8 cellular contexts compared by ENCODE assay signal in the genomic region with DNA sequence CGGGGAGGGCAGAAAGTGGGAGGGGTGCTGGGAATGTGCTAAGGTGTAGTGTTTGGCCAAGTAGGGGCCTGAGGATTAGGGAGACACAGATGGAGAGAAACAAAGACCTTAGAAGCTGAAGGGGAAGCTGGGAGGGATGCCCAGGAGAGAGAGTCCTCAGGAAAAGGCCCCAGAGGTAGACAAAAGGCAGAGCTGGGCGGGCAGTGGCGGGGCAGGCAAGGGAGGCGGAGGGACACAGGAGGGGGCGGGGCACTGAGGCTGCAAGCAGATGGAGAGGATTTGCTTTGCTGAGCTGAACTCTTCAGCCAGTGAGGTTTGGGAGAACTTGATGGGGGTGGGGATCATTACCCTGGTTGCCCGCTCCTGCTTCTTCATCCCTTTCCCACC. TPM values are rescaled to one million over a fixed set of nuclear protein-coding genes. Genes with fewer than 3 reads are reported as not detected.
A peak's percentile ranks its signal among the peaks of the same experiment; 100 is the strongest.
DNase-seq lines count a peak whose midpoint lies in the region; ATAC-seq and TF ChIP-seq lines count a peak whose summit lies in the region.

No MANE protein-coding gene starts in this region.

- intact Hi-C loops in activated CD4-positive, alpha-beta T cell treated with anti-CD3 and anti-CD28 coated beads, Interleukin-2, amount 10 ng/mL, durations not matched to agents 24 days and 14 days (cut with micrococcal nuclease) = loop anchor here (5.0 kb wide), 1 partner anchor 58 kb away; a partner anchor contains a TSS
- intact Hi-C loops in right cardiac atrium (cut with DNase I) = no loop called here
- intact Hi-C loops in testis (cut with DNase I; ENCODE audit: low total_unique reads) = no loop called here

- no peaks in the 10 kb centered on the region for H3K27me3 ChIP-seq in WERI-Rb-1 (ENCODE audit: insufficient read depth, low read depth, severe bottlenecking)
- H3K27me3 ChIP-seq in right cardiac atrium (ENCODE audit: control insufficient read depth, insufficient read depth) = no peaks in the 10 kb centered on the region
- H3K27me3 ChIP-seq in testis = no peaks in the 10 kb centered on the region

- peaks cover 6% of the 10 kb centered on the region for H3K27me3 Mint-ChIP-seq in activated CD4-positive, alpha-beta T cell treated with anti-CD3 and anti-CD28 coated beads, Interleukin-2, amount 10 ng/mL, durations not matched to agents 24 days and 14 days

- H3K27ac Mint-ChIP-seq in activated CD4-positive, alpha-beta T cell treated with anti-CD3 and anti-CD28 coated beads, Interleukin-2, amount 10 ng/mL, durations not matched to agents 24 days and 14 days = peak overlapping the region; percentile 5

- H3K36me3 ChIP-seq in WERI-Rb-1 (peaks cover 47% of the 10 kb centered on the region), testis (ENCODE audit: low read depth, missing control alignments) (no peaks in the 10 kb centered on the region)

- H3K36me3 Mint-ChIP-seq in activated CD4-positive, alpha-beta T cell treated with anti-CD3 and anti-CD28 coated beads, Interleukin-2, amount 10 ng/mL, durations not matched to agents 24 days and 14 days (ENCODE audit: low read depth) = peaks cover 36% of the 10 kb centered on the region

- ATAC-seq in right cardiac atrium = no peak
- ATAC-seq in activated CD4-positive, CD25-positive, alpha-beta regulatory T cell treated with anti-CD3 and anti-CD28 coated beads, Interleukin-2, amount 50 U/mL, for 24 hours = no peak

- WGBS in right cardiac atrium = 50% methylated on average over 6 of the region's 6 CpGs
- 17 to 48% methylated on average over 6 of the region's 6 CpGs for WGBS in testis, 2 donors

- no peak for DNase-seq in activated CD4-positive, alpha-beta T cell treated with anti-CD3 and anti-CD28 coated beads, Interleukin-2, amount 10 ng/mL, durations not matched to agents 24 days and 14 days
- DNase-seq in activated CD4-positive, alpha-beta T cell treated with anti-CD3 and anti-CD28 coated beads for 1 hour = no peak
- DNase-seq in WERI-Rb-1 (peak; percentile 97), right cardiac atrium (peak; percentile 58 to 86 (median 85)), testis (peak; percentile 82), HCEC 1CT (no peak)
- DNase-seq in stimulated activated CD4-positive, alpha-beta T cell treated with anti-CD3 and anti-CD28 coated beads, Interleukin-1b, Interleukin-23, amount 100 ng/mL, for 48 hours = no peak

- H3K27ac ChIP-seq in WERI-Rb-1 = peak overlapping the region; percentile 96
- no peak overlapping the region for H3K27ac ChIP-seq in right cardiac atrium (ENCODE audit: low read length)
- peak overlapping the region; percentile 67 to 96 for H3K27ac ChIP-seq in testis

- peaks cover 59% of the 10 kb centered on the region for H3K4me1 Mint-ChIP-seq in activated CD4-positive, alpha-beta T cell treated with anti-CD3 and anti-CD28 coated beads, Interleukin-2, amount 10 ng/mL, durations not matched to agents 24 days and 14 days

- H3K4me3 ChIP-seq in WERI-Rb-1 (ENCODE audit: low read depth, low read length) (peak overlapping the region; percentile 76), right cardiac atrium (ENCODE audit: low read length) (no peak overlapping the region), testis (no peak overlapping the region)

- no peaks in the 10 kb centered on the region for H3K9me3 Mint-ChIP-seq in activated CD4-positive, alpha-beta T cell treated with anti-CD3 and anti-CD28 coated beads, Interleukin-2, amount 10 ng/mL, durations not matched to agents 24 days and 14 days

- peak overlapping the region; percentile 86 for H3K4me3 Mint-ChIP-seq in activated CD4-positive, alpha-beta T cell treated with anti-CD3 and anti-CD28 coated beads, Interleukin-2, amount 10 ng/mL, durations not matched to agents 24 days and 14 days

- peaks cover 5% of the 10 kb centered on the region for H3K4me1 ChIP-seq in right cardiac atrium (ENCODE audit: control insufficient read depth, insufficient read depth, low read length)
- H3K4me1 ChIP-seq in testis = peaks cover 45% of the 10 kb centered on the region

- TF ChIP-seq POLR2A in testis (IDR thresholded peaks at IDR 0.05) = no peak

- H3K9me3 ChIP-seq in WERI-Rb-1 (ENCODE audit: severe bottlenecking) = no peaks in the 10 kb centered on the region
- no peaks in the 10 kb centered on the region for H3K9me3 ChIP-seq in right cardiac atrium (ENCODE audit: control insufficient read depth, low read length)
- no peaks in the 10 kb centered on the region for H3K9me3 ChIP-seq in testis

- no peak for TF ChIP-seq CTCF in WERI-Rb-1 (IDR thresholded peaks at IDR 0.05; ENCODE audit: low read depth, low read length)
- TF ChIP-seq CTCF in testis (IDR thresholded peaks at IDR 0.05) = no peak

RNA-seq across cellular contexts. Expression of a gene that starts 2.8 kb away (rescaled TPM):
- total RNA-seq in activated CD4-positive, alpha-beta T cell treated with anti-CD3 and anti-CD28 coated beads, Interleukin-2, amount 10 ng/mL, durations not matched to agents 24 days and 14 days = 245 and 267 TPM in 2 replicates
- 100 to 1,000 TPM; 116 to 161 (median 149) TPM for total RNA-seq in right cardiac atrium
- polyA plus RNA-seq in right cardiac atrium = 244 TPM
- total RNA-seq in testis = 10 to 100 TPM; 53.4 to 64.3 TPM
- polyA plus RNA-seq in testis (ENCODE audit: insufficient read depth, low read depth, low replicate concordance) = 185 TPM

RNA-seq across cellular contexts. Expression of a gene that starts 3.3 kb away (rescaled TPM):
- 253 and 269 TPM in 2 replicates for total RNA-seq in activated CD4-positive, alpha-beta T cell treated with anti-CD3 and anti-CD28 coated beads, Interleukin-2, amount 10 ng/mL, durations not matched to agents 24 days and 14 days
- 1 to 10 TPM in 2 of 4 donors, under 1 TPM in 2; 0.28 to 1.1 (median 0.76) TPM for total RNA-seq in right cardiac atrium
- polyA plus RNA-seq in right cardiac atrium = 0.57 TPM
- 1 to 10 TPM; 4.1 to 7.1 TPM for total RNA-seq in testis
- 6.3 TPM for polyA plus RNA-seq in testis (ENCODE audit: insufficient read depth, low read depth, low replicate concordance)

RNA-seq across cellular contexts. Expression of a gene that starts 16.1 kb away (rescaled TPM):
- 163 and 180 TPM in 2 replicates for total RNA-seq in activated CD4-positive, alpha-beta T cell treated with anti-CD3 and anti-CD28 coated beads, Interleukin-2, amount 10 ng/mL, durations not matched to agents 24 days and 14 days
- 100 to 1,000 TPM; 123 to 135 (median 130) TPM for total RNA-seq in right cardiac atrium
- polyA plus RNA-seq in right cardiac atrium = 146 TPM
- total RNA-seq in testis = 100 to 1,000 TPM; 211 to 242 TPM
- 177 TPM for polyA plus RNA-seq in testis (ENCODE audit: insufficient read depth, low read depth, low replicate concordance)

RNA-seq across cellular contexts. Expression of a gene that starts 20.3 kb away (rescaled TPM):
- 264 and 271 TPM in 2 replicates for total RNA-seq in activated CD4-positive, alpha-beta T cell treated with anti-CD3 and anti-CD28 coated beads, Interleukin-2, amount 10 ng/mL, durations not matched to agents 24 days and 14 days
- 10 to 100 TPM; 11.4 to 15.4 (median 13.7) TPM for total RNA-seq in right cardiac atrium
- polyA plus RNA-seq in right cardiac atrium = 2.5 TPM
- 1 to 10 TPM; 2.0 to 4.5 TPM for total RNA-seq in testis
- polyA plus RNA-seq in testis (ENCODE audit: insufficient read depth, low read depth, low replicate concordance) = 22.2 TPM

RNA-seq across cellular contexts. Expression of a gene that starts 45.1 kb away (rescaled TPM):
- 39.5 and 44.8 TPM in 2 replicates for total RNA-seq in activated CD4-positive, alpha-beta T cell treated with anti-CD3 and anti-CD28 coated beads, Interleukin-2, amount 10 ng/mL, durations not matched to agents 24 days and 14 days
- 10 to 100 TPM; 60.3 to 71.0 (median 65.9) TPM for total RNA-seq in right cardiac atrium
- polyA plus RNA-seq in right cardiac atrium = 71.8 TPM
- total RNA-seq in testis = 10 to 100 TPM; 68.3 to 82.4 TPM
- polyA plus RNA-seq in testis (ENCODE audit: insufficient read depth, low read depth, low replicate concordance) = 69.4 TPM

Comparison
In these comparisons a context has a peak if more than half of its experiments do, and no peak if none do; other contexts are left out.
1. DNase-seq: peak in WERI-Rb-1 (single experiment), right cardiac atrium (3 of 3) and testis (single experiment); none in activated CD4-positive, alpha-beta T cell treated with anti-CD3 and anti-CD28 coated beads, Interleukin-2, amount 10 ng/mL, durations not matched to agents 24 days and 14 days (single experiment), activated CD4-positive, alpha-beta T cell treated with anti-CD3 and anti-CD28 coated beads for 1 hour (single experiment), HCEC 1CT (single experiment) and stimulated activated CD4-positive, alpha-beta T cell treated with anti-CD3 and anti-CD28 coated beads, Interleukin-1b, Interleukin-23, amount 100 ng/mL, for 48 hours (single experiment).
2. RNA of a gene that starts 3.3 kb away (total RNA-seq): 253 to 269 TPM in activated CD4-positive, alpha-beta T cell treated with anti-CD3 and anti-CD28 coated beads, Interleukin-2, amount 10 ng/mL, durations not matched to agents 24 days and 14 days; 4.1 to 7.1 TPM in testis and 0.28 to 1.1 TPM in right cardiac atrium; every median in the first group is over 10 times any median in the second.